In genomic region chr19:14400913-14401312, GRCh38 we compare ENCODE assay signal across 12 cellular contexts. TPM values are rescaled to one million over a fixed set of nuclear protein-coding genes. Genes with fewer than 3 reads are reported as not detected.
DNase-seq lines count a peak whose midpoint lies in the region; ATAC-seq and TF ChIP-seq lines count a peak whose summit lies in the region.
"Had no signal": no experiment of that assay in that cellular context is flagged by ENCODE, and none has a peak within 500 bp of the region (broad histone marks: within the 10 kb centered on the region; RNA-seq: fewer than 3 reads in every experiment).

No MANE protein-coding gene starts in this region.

- peak overlapping the region; percentile 19 for H3K27ac Mint-ChIP-seq in activated CD8-positive, alpha-beta memory T cell treated with anti-CD3 and anti-CD28 coated beads, Interleukin-2, amount 10 ng/mL, durations not matched to agents 7 days and 5 days
- H3K27ac Mint-ChIP-seq in effector memory CD8-positive, alpha-beta T cell, result peak overlapping the region in 1 of 2 donors; percentile 98
- peak overlapping the region; percentile 82 for H3K27ac Mint-ChIP-seq in stimulated activated effector memory CD8-positive, alpha-beta T cell treated with anti-CD3 and anti-CD28 coated beads, Interleukin-12 subunit alpha, Interleukin-12 subunit beta, amount 100 ng/mL, for 72 hours

- no peaks in the 10 kb centered on the region for H3K9me3 Mint-ChIP-seq in activated CD8-positive, alpha-beta memory T cell treated with anti-CD3 and anti-CD28 coated beads, Interleukin-2, amount 10 ng/mL, durations not matched to agents 7 days and 5 days (ENCODE audit: low read depth)
- no peaks in the 10 kb centered on the region for H3K9me3 Mint-ChIP-seq in effector memory CD8-positive, alpha-beta T cell
- H3K9me3 Mint-ChIP-seq in stimulated activated effector memory CD8-positive, alpha-beta T cell treated with anti-CD3 and anti-CD28 coated beads, Interleukin-12 subunit alpha, Interleukin-12 subunit beta, amount 100 ng/mL, for 72 hours, result no peaks in the 10 kb centered on the region

- no peaks in the 10 kb centered on the region for H3K27me3 Mint-ChIP-seq in activated CD8-positive, alpha-beta memory T cell treated with anti-CD3 and anti-CD28 coated beads, Interleukin-2, amount 10 ng/mL, durations not matched to agents 7 days and 5 days
- H3K27me3 Mint-ChIP-seq in effector memory CD8-positive, alpha-beta T cell, result no peaks in the 10 kb centered on the region

- H3K27ac ChIP-seq in lower lobe of right lung, result no peak overlapping the region

- ATAC-seq in activated CD8-positive, alpha-beta memory T cell treated with anti-CD3 and anti-CD28 coated beads, Interleukin-2, amount 10 ng/mL, durations not matched to agents 7 days and 5 days, result no peak
- no peak for ATAC-seq in effector memory CD8-positive, alpha-beta T cell (replicated peaks)
- peak; percentile 6 for ATAC-seq in stimulated activated effector memory CD8-positive, alpha-beta T cell treated with anti-CD3 and anti-CD28 coated beads, Interleukin-12 subunit alpha, Interleukin-12 subunit beta, amount 100 ng/mL, for 72 hours
- ATAC-seq in HG02840 (IDR thresholded peaks at IDR 0.05; ENCODE audit: low FRiP score, unreplicated experiment), result no peak
- ATAC-seq in lower lobe of right lung, result no peak

- peaks cover 63% of the 10 kb centered on the region for H3K36me3 Mint-ChIP-seq in activated CD8-positive, alpha-beta memory T cell treated with anti-CD3 and anti-CD28 coated beads, Interleukin-2, amount 10 ng/mL, durations not matched to agents 7 days and 5 days
- peaks cover 100% of the 10 kb centered on the region for H3K36me3 Mint-ChIP-seq in effector memory CD8-positive, alpha-beta T cell (ENCODE audit: insufficient read depth)
- peaks cover 100% of the 10 kb centered on the region for H3K36me3 Mint-ChIP-seq in stimulated activated effector memory CD8-positive, alpha-beta T cell treated with anti-CD3 and anti-CD28 coated beads, Interleukin-12 subunit alpha, Interleukin-12 subunit beta, amount 100 ng/mL, for 72 hours

- no peaks in the 10 kb centered on the region for H3K27me3 ChIP-seq in MG63
- no peaks in the 10 kb centered on the region for H3K27me3 ChIP-seq in lower lobe of right lung (ENCODE audit: low read depth)

- intact Hi-C loops in lower lobe of right lung (cut with DNase I), result no loop called here

- peaks cover 5% of the 10 kb centered on the region for H3K4me1 Mint-ChIP-seq in activated CD8-positive, alpha-beta memory T cell treated with anti-CD3 and anti-CD28 coated beads, Interleukin-2, amount 10 ng/mL, durations not matched to agents 7 days and 5 days
- H3K4me1 Mint-ChIP-seq in effector memory CD8-positive, alpha-beta T cell (ENCODE audit: low read depth in 2 of 2), result peaks cover 10 to 33% of the 10 kb centered on the region in 2 donors
- peaks cover 45% of the 10 kb centered on the region for H3K4me1 Mint-ChIP-seq in stimulated activated effector memory CD8-positive, alpha-beta T cell treated with anti-CD3 and anti-CD28 coated beads, Interleukin-12 subunit alpha, Interleukin-12 subunit beta, amount 100 ng/mL, for 72 hours

- H3K9me3 ChIP-seq in MG63 (no peaks in the 10 kb centered on the region), lower lobe of right lung (no peaks in the 10 kb centered on the region)

- H3K4me1 ChIP-seq in lower lobe of right lung, result peaks cover 5% of the 10 kb centered on the region

- DNase-seq in activated CD8-positive, alpha-beta memory T cell treated with anti-CD3 and anti-CD28 coated beads, Interleukin-2, amount 10 ng/mL, durations not matched to agents 7 days and 5 days, result no peak
- DNase-seq in activated CD8-positive, alpha-beta memory T cell treated with anti-CD3 and anti-CD28 coated beads for 24 hours, result no peak
- DNase-seq in MG63, result peak; percentile 58
- peak; percentile 5 to 12 (median 9) for DNase-seq in effector memory CD8-positive, alpha-beta T cell
- DNase-seq in stimulated activated effector memory CD8-positive, alpha-beta T cell treated with anti-CD3 and anti-CD28 coated beads, Interleukin-12 subunit alpha, Interleukin-12 subunit beta, amount 100 ng/mL, for 72 hours (ENCODE audit: low spot score in 2 of 2), result no peak
- DNase-seq in lower lobe of right lung, result no peak
- DNase-seq in HK-2 (ENCODE audit: unreplicated experiment), result no peak
- DNase-seq: DND-41, hypothalamus, NCI-H1417 treated with DMSO at 0.1 percent for 48 hours, NCI-H524 had no signal

- no peak for TF ChIP-seq CTCF in lower lobe of right lung (IDR thresholded peaks at IDR 0.05)

- CTCF ChIA-PET in activated CD8-positive, alpha-beta memory T cell treated with anti-CD3 and anti-CD28 coated beads, Interleukin-2, amount 10 ng/mL, durations not matched to agents 7 days and 5 days (lab: Charles Lee), result interaction anchor here (2.5 to 14.1 kb wide), 2 partner anchors 39 to 80 kb away, joined by 6 to 211 read pairs; no protein-coding TSS in a partner anchor

- H3K36me3 ChIP-seq in MG63 (peaks cover 61% of the 10 kb centered on the region), lower lobe of right lung (peaks cover 97% of the 10 kb centered on the region)

- H3K4me3 ChIP-seq in MG63 (no peak overlapping the region), lower lobe of right lung (no peak overlapping the region)

- no peak overlapping the region for H3K4me3 Mint-ChIP-seq in activated CD8-positive, alpha-beta memory T cell treated with anti-CD3 and anti-CD28 coated beads, Interleukin-2, amount 10 ng/mL, durations not matched to agents 7 days and 5 days
- H3K4me3 Mint-ChIP-seq in effector memory CD8-positive, alpha-beta T cell, result peak overlapping the region in 1 of 2 donors; percentile 55
- H3K4me3 Mint-ChIP-seq in stimulated activated effector memory CD8-positive, alpha-beta T cell treated with anti-CD3 and anti-CD28 coated beads, Interleukin-12 subunit alpha, Interleukin-12 subunit beta, amount 100 ng/mL, for 72 hours, result no peak overlapping the region

RNA-seq across cellular contexts. Expression of gene DDX39A, which starts 18.2 kb away (rescaled TPM):
- 100 to 1,000 TPM; 273 to 311 TPM for total RNA-seq in activated CD8-positive, alpha-beta memory T cell treated with anti-CD3 and anti-CD28 coated beads, Interleukin-2, amount 10 ng/mL, durations not matched to agents 7 days and 5 days
- total RNA-seq in MG63 (2014; rRNA removed; shearing (Covaris generic); ENCODE audit: low replicate concordance), result 227 and 342 TPM in 2 replicates
- total RNA-seq in lower lobe of right lung, result 59.3 TPM

RNA-seq across cellular contexts. Expression of gene ADGRE5, which starts 19.7 kb away (rescaled TPM):
- 100 to 1,000 TPM; 276 to 311 TPM for total RNA-seq in activated CD8-positive, alpha-beta memory T cell treated with anti-CD3 and anti-CD28 coated beads, Interleukin-2, amount 10 ng/mL, durations not matched to agents 7 days and 5 days
- 37.5 and 56.7 TPM in 2 replicates for total RNA-seq in MG63 (2014; rRNA removed; shearing (Covaris generic); ENCODE audit: low replicate concordance)
- 239 TPM for total RNA-seq in lower lobe of right lung

RNA-seq across cellular contexts. Expression of gene PKN1, which starts 32.2 kb away (rescaled TPM):
- total RNA-seq in activated CD8-positive, alpha-beta memory T cell treated with anti-CD3 and anti-CD28 coated beads, Interleukin-2, amount 10 ng/mL, durations not matched to agents 7 days and 5 days, result 100 to 1,000 TPM; 224 to 236 TPM
- 105 and 128 TPM in 2 replicates for total RNA-seq in MG63 (2014; rRNA removed; shearing (Covaris generic); ENCODE audit: low replicate concordance)
- total RNA-seq in lower lobe of right lung, result 147 TPM

Comparison
In these comparisons a context has a peak if more than half of its experiments do, and no peak if none do; other contexts are left out.
1. DNase-seq: peak in MG63 (single experiment) and effector memory CD8-positive, alpha-beta T cell (3 of 3); none in activated CD8-positive, alpha-beta memory T cell treated with anti-CD3 and anti-CD28 coated beads, Interleukin-2, amount 10 ng/mL, durations not matched to agents 7 days and 5 days (single experiment), activated CD8-positive, alpha-beta memory T cell treated with anti-CD3 and anti-CD28 coated beads for 24 hours (single experiment), stimulated activated effector memory CD8-positive, alpha-beta T cell treated with anti-CD3 and anti-CD28 coated beads, Interleukin-12 subunit alpha, Interleukin-12 subunit beta, amount 100 ng/mL, for 72 hours (0 of 2), lower lobe of right lung (single experiment) and HK-2 (single experiment).